1 cellular context compared by ENCODE assay signal in the genomic region with DNA sequence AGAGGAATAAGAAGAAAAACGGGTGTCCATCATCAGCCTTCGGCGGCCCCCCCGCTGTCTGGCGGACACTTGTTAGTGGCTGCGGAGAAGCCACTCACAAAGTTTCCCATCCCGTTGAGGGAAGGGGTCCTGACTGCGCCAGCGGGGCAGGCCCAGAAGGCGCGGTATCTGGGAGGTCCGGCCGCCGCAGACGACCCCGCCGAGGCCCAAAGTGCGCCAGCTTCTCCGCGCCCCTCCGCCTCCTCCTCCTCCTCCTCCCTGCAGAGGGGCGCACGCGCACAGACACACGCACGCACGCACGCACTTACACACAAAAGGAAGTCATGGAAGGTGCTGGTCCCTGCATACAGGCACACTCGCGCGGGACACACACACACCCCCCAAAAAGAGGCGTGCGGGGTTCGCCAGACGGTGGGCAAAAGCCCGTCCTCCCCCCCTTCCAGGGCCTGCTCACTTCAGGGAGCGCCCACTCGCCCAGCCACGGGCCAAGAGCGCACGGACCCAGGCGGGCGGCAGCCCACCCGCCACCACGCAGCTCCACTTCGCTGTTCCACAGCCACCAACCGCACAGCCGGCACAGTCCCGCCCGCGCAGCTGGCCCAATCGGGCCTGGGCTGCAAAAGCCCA.
TF ChIP-seq lines count a peak whose summit lies in the region.

No MANE protein-coding gene starts in this region.

TF ChIP-seq in HepG2, 621 proteins besides CTCF, POLR2A, EP300 and RAD21 (continued from another document and continues in another):
- TF ChIP-seq, protein P1, sequence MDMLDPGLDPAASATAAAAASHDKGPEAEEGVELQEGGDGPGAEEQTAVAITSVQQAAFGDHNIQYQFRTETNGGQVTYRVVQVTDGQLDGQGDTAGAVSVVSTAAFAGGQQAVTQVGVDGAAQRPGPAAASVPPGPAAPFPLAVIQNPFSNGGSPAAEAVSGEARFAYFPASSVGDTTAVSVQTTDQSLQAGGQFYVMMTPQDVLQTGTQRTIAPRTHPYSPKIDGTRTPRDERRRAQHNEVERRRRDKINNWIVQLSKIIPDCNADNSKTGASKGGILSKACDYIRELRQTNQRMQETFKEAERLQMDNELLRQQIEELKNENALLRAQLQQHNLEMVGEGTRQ (IDR thresholded peaks at IDR 0.05; ENCODE audit: low read depth, low read length) = no peak
- TF ChIP-seq, protein P1 (CRISPR knock-in tag; IDR thresholded peaks at IDR 0.05; ENCODE audit: borderline replicate concordance) = no peak
- TF ChIP-seq ATF7-NPFF (CRISPR knock-in tag; IDR thresholded peaks at IDR 0.05; ENCODE audit: low read depth) (peak; percentile 67; the same call in 1 of the 2 replicates), TCF12 (IDR thresholded peaks at IDR 0.05) (no peak), TCF12 (CRISPR knock-in tag; IDR thresholded peaks at IDR 0.05) (no peak), ZNF776 (CRISPR knock-in tag; IDR thresholded peaks at IDR 0.05) (0 out of 2 replicates have a peak, but pooled peaks have one; percentile 50), GABPB1 (CRISPR knock-in tag; IDR thresholded peaks at IDR 0.05) (peak; percentile 70; the same call in 1 of the 2 replicates), U2AF2 (IDR thresholded peaks at IDR 0.05; ENCODE audit: low read depth, low read length) (no peak), ZNF816 (CRISPR knock-in tag; IDR thresholded peaks at IDR 0.05; ENCODE audit: borderline replicate concordance) (no peak)
- TF ChIP-seq, protein P2, sequence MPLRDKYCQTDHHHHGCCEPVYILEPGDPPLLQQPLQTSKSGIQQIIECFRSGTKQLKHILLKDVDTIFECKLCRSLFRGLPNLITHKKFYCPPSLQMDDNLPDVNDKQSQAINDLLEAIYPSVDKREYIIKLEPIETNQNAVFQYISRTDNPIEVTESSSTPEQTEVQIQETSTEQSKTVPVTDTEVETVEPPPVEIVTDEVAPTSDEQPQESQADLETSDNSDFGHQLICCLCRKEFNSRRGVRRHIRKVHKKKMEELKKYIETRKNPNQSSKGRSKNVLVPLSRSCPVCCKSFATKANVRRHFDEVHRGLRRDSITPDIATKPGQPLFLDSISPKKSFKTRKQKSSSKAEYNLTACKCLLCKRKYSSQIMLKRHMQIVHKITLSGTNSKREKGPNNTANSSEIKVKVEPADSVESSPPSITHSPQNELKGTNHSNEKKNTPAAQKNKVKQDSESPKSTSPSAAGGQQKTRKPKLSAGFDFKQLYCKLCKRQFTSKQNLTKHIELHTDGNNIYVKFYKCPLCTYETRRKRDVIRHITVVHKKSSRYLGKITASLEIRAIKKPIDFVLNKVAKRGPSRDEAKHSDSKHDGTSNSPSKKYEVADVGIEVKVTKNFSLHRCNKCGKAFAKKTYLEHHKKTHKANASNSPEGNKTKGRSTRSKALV (CRISPR knock-in tag; IDR thresholded peaks at IDR 0.05) = no peak
- TF ChIP-seq, protein P3, sequence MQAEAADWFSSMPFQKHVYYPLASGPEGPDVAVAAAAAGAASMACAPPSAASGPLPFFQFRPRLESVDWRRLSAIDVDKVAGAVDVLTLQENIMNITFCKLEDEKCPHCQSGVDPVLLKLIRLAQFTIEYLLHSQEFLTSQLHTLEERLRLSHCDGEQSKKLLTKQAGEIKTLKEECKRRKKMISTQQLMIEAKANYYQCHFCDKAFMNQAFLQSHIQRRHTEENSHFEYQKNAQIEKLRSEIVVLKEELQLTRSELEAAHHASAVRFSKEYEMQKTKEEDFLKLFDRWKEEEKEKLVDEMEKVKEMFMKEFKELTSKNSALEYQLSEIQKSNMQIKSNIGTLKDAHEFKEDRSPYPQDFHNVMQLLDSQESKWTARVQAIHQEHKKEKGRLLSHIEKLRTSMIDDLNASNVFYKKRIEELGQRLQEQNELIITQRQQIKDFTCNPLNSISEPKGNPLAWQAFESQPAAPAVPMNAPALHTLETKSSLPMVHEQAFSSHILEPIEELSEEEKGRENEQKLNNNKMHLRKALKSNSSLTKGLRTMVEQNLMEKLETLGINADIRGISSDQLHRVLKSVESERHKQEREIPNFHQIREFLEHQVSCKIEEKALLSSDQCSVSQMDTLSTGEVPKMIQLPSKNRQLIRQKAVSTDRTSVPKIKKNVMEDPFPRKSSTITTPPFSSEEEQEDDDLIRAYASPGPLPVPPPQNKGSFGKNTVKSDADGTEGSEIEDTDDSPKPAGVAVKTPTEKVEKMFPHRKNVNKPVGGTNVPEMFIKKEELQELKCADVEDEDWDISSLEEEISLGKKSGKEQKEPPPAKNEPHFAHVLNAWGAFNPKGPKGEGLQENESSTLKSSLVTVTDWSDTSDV (CRISPR knock-in tag; IDR thresholded peaks at IDR 0.05) = peak; percentile 90; the same call in 1 of the 2 replicates
- TF ChIP-seq, protein P4, sequence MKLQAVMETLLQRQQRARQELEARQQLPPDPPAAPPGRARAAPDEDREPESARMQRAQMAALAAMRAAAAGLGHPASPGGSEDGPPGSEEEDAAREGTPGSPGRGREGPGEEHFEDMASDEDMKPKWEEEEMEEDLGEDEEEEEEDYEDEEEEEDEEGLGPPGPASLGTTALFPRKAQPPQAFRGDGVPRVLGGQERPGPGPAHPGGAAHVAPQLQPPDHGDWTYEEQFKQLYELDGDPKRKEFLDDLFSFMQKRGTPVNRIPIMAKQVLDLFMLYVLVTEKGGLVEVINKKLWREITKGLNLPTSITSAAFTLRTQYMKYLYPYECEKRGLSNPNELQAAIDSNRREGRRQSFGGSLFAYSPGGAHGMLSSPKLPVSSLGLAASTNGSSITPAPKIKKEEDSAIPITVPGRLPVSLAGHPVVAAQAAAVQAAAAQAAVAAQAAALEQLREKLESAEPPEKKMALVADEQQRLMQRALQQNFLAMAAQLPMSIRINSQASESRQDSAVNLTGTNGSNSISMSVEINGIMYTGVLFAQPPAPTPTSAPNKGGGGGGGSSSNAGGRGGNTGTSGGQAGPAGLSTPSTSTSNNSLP (IDR thresholded peaks at IDR 0.05; ENCODE audit: low read depth, low read length) = no peak
- TF ChIP-seq, protein P5, sequence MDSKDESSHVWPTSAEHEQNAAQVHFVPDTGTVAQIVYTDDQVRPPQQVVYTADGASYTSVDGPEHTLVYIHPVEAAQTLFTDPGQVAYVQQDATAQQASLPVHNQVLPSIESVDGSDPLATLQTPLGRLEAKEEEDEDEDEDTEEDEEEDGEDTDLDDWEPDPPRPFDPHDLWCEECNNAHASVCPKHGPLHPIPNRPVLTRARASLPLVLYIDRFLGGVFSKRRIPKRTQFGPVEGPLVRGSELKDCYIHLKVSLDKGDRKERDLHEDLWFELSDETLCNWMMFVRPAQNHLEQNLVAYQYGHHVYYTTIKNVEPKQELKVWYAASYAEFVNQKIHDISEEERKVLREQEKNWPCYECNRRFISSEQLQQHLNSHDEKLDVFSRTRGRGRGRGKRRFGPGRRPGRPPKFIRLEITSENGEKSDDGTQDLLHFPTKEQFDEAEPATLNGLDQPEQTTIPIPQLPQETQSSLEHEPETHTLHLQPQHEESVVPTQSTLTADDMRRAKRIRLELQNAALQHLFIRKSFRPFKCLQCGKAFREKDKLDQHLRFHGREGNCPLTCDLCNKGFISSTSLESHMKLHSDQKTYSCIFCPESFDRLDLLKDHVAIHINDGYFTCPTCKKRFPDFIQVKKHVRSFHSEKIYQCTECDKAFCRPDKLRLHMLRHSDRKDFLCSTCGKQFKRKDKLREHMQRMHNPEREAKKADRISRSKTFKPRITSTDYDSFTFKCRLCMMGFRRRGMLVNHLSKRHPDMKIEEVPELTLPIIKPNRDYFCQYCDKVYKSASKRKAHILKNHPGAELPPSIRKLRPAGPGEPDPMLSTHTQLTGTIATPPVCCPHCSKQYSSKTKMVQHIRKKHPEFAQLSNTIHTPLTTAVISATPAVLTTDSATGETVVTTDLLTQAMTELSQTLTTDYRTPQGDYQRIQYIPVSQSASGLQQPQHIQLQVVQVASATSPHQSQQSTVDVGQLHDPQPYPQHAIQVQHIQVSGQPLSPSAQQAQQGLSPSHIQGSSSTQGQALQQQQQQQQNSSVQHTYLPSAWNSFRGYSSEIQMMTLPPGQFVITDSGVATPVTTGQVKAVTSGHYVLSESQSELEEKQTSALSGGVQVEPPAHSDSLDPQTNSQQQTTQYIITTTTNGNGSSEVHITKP (CRISPR knock-in tag; IDR thresholded peaks at IDR 0.05; ENCODE audit: low read depth) = no peak
- TF ChIP-seq, protein P6, sequence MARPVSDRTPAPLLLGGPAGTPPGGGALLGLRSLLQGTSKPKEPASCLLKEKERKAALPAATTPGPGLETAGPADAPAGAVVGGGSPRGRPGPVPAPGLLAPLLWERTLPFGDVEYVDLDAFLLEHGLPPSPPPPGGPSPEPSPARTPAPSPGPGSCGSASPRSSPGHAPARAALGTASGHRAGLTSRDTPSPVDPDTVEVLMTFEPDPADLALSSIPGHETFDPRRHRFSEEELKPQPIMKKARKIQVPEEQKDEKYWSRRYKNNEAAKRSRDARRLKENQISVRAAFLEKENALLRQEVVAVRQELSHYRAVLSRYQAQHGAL (CRISPR knock-in tag; IDR thresholded peaks at IDR 0.05; ENCODE audit: not compliant biosample characterization) = no peak
- TF ChIP-seq, protein P7, sequence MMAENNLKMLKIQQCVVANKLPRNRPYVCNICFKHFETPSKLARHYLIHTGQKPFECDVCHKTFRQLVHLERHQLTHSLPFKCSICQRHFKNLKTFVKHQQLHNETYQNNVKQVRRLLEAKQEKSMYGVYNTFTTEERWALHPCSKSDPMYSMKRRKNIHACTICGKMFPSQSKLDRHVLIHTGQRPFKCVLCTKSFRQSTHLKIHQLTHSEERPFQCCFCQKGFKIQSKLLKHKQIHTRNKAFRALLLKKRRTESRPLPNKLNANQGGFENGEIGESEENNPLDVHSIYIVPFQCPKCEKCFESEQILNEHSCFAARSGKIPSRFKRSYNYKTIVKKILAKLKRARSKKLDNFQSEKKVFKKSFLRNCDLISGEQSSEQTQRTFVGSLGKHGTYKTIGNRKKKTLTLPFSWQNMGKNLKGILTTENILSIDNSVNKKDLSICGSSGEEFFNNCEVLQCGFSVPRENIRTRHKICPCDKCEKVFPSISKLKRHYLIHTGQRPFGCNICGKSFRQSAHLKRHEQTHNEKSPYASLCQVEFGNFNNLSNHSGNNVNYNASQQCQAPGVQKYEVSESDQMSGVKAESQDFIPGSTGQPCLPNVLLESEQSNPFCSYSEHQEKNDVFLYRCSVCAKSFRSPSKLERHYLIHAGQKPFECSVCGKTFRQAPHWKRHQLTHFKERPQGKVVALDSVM (CRISPR knock-in tag; IDR thresholded peaks at IDR 0.05) = peak; percentile 42
- TF ChIP-seq, protein P8, sequence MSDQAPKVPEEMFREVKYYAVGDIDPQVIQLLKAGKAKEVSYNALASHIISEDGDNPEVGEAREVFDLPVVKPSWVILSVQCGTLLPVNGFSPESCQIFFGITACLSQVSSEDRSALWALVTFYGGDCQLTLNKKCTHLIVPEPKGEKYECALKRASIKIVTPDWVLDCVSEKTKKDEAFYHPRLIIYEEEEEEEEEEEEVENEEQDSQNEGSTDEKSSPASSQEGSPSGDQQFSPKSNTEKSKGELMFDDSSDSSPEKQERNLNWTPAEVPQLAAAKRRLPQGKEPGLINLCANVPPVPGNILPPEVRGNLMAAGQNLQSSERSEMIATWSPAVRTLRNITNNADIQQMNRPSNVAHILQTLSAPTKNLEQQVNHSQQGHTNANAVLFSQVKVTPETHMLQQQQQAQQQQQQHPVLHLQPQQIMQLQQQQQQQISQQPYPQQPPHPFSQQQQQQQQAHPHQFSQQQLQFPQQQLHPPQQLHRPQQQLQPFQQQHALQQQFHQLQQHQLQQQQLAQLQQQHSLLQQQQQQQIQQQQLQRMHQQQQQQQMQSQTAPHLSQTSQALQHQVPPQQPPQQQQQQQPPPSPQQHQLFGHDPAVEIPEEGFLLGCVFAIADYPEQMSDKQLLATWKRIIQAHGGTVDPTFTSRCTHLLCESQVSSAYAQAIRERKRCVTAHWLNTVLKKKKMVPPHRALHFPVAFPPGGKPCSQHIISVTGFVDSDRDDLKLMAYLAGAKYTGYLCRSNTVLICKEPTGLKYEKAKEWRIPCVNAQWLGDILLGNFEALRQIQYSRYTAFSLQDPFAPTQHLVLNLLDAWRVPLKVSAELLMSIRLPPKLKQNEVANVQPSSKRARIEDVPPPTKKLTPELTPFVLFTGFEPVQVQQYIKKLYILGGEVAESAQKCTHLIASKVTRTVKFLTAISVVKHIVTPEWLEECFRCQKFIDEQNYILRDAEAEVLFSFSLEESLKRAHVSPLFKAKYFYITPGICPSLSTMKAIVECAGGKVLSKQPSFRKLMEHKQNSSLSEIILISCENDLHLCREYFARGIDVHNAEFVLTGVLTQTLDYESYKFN (CRISPR knock-in tag; conservative IDR thresholded peaks at IDR 0.05) = peak; percentile 48; the same call in 1 of the 2 replicates
- TF ChIP-seq, protein P9, sequence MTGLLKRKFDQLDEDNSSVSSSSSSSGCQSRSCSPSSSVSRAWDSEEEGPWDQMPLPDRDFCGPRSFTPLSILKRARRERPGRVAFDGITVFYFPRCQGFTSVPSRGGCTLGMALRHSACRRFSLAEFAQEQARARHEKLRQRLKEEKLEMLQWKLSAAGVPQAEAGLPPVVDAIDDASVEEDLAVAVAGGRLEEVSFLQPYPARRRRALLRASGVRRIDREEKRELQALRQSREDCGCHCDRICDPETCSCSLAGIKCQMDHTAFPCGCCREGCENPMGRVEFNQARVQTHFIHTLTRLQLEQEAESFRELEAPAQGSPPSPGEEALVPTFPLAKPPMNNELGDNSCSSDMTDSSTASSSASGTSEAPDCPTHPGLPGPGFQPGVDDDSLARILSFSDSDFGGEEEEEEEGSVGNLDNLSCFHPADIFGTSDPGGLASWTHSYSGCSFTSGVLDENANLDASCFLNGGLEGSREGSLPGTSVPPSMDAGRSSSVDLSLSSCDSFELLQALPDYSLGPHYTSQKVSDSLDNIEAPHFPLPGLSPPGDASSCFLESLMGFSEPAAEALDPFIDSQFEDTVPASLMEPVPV (CRISPR knock-in tag; IDR thresholded peaks at IDR 0.05) = peak; percentile 60; the same call in 1 of the 2 replicates
- TF ChIP-seq, protein P10, sequence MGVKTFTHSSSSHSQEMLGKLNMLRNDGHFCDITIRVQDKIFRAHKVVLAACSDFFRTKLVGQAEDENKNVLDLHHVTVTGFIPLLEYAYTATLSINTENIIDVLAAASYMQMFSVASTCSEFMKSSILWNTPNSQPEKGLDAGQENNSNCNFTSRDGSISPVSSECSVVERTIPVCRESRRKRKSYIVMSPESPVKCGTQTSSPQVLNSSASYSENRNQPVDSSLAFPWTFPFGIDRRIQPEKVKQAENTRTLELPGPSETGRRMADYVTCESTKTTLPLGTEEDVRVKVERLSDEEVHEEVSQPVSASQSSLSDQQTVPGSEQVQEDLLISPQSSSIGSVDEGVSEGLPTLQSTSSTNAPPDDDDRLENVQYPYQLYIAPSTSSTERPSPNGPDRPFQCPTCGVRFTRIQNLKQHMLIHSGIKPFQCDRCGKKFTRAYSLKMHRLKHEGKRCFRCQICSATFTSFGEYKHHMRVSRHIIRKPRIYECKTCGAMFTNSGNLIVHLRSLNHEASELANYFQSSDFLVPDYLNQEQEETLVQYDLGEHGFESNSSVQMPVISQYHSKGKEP (CRISPR knock-in tag; IDR thresholded peaks at IDR 0.05) = no peak; the same call in 1 of the 2 replicates
